Comparison of ENCODE assay signal across 8 cellular contexts in the genomic region with DNA sequence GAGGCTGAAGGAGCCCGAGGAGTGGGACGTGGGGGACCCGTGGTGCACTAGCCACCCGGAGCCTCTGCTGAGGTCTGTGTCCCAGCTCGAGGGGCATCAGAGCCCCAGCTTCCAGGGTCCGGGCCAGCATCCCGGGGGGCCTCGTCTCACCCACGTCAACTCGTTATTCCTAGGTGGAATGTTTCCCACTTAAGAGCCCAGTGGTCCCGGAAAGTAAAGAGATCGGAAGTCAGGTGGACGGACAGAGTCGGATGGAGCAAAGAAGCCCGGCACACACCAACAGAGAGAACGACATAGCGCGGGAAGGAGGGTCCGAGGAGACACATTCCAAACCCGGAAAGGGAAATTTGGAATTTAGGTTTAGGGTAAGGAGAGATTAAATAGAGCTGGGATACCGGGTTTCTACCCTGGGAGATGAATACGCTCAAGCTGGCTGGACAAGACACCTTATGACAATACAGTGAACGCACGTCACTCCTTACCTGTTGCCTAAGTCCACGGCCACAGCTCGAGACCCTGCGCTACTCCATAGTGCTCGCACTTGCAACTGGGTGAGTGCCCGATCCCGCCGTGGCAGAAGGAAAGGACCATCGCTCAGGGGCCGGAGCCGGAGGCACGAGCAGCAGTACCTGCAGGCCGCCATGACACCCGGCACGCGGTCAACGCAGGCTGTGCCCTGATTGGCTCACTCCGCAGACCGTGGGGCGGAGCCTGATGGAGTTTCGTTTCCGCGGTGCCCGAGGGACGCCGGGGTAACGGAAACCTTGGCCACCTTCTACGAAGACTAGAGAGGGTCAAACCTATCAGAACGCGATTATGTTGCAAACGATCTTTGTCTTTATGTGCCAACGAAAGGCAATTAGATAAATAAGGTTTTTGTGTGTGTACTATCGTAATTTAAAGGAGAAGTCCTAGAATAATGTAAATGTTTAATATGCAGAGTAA. TPM values are rescaled to one million over a fixed set of nuclear protein-coding genes. Genes with fewer than 3 reads are reported as not detected.
DNase-seq lines count a peak whose midpoint lies in the region; ATAC-seq and TF ChIP-seq lines count a peak whose summit lies in the region.

A gene (minus strand): TSS at position 664 of the 945 bp plus-strand sequence. CDS start 21 bp downstream, at position 643.

- peak within 1 kb of the TSS; percentile 87 for H4K5ac ChIP-seq in IMR-90 (ENCODE audit: low read depth, low read length)

- ATAC-seq in GM21528 (IDR thresholded peaks at IDR 0.05; ENCODE audit: low FRiP score, unreplicated experiment) (peak; percentile 100), IMR-90 (ENCODE audit: low read depth) (peak; percentile 100)

- 0% methylated on average over 26 of the region's 56 CpGs; no CpG with 5 or more reads in 1 of the 2 experiments for WGBS in IMR-90 (ENCODE audit: extremely low coverage in 2 of 2, insufficient read length in 1 of 2), 2 experiments

- H3K4me3 ChIP-seq in IMR-90 (ENCODE audit: insufficient read depth, low read depth, low read length): peak within 1 kb of the TSS; percentile 91

- H3K18ac ChIP-seq in IMR-90 (ENCODE audit: low read depth, low read length): no peak within 1 kb of the TSS

- H3K79me1 ChIP-seq in IMR-90 (ENCODE audit: low read depth in 1 of 2, low read length in 2 of 2): peaks cover 22 to 28% of the 10 kb centered on the region in 2 experiments; a peak in 3 of 4 replicates

- H3K27me3 ChIP-seq in IMR-90 (ENCODE audit: control insufficient read depth, insufficient read depth, low read length): no peaks in the 10 kb centered on the region; the same call in 1 of the 2 replicates

- no peaks in the 10 kb centered on the region for H3K9me3 ChIP-seq in IMR-90 (ENCODE audit: control insufficient read depth, insufficient read depth, low read length)

- H3K4me1 ChIP-seq in IMR-90 (ENCODE audit: control insufficient read depth, insufficient read depth, low read length): no peaks in the 10 kb centered on the region

- no peak for TF ChIP-seq CTCF in IMR-90 (conservative IDR thresholded peaks at IDR 0.05; ENCODE audit: low read depth, low read length)

- H4K91ac ChIP-seq in IMR-90 (ENCODE audit: insufficient read depth, low read depth, low read length): peak within 1 kb of the TSS; percentile 78

- peaks cover 3% of the 10 kb centered on the region; the same call in 1 of the 2 replicates for H3K9me1 ChIP-seq in IMR-90 (ENCODE audit: insufficient read depth, low read length)

- H3K4ac ChIP-seq in IMR-90 (ENCODE audit: low read depth, low read length): peak within 1 kb of the TSS; percentile 91

- intact Hi-C loops in IMR-90 (cut with micrococcal nuclease): no loop called here

- H3K23ac ChIP-seq in IMR-90 (ENCODE audit: low read depth, low read length): peak within 1 kb of the TSS; percentile 95

- CTCF ChIA-PET in IMR-90 (lab: Yijun Ruan, JAX): no interaction called here

- H2BK120ac ChIP-seq in IMR-90 (ENCODE audit: low read depth, low read length): no peak within 1 kb of the TSS

- TF ChIP-seq RAD21 in IMR-90 (IDR thresholded peaks at IDR 0.05; ENCODE audit: low read length): no peak

- POLR2A ChIA-PET in IMR-90 (lab: Charles Lee; ENCODE audit: unreplicated experiment): no interaction called here

- no peaks in the 10 kb centered on the region for H4K20me1 ChIP-seq in IMR-90 (ENCODE audit: insufficient read depth, low read length)

- peak; percentile 98 for DNase-seq in DMS 273 (lab: John Stamatoyannopoulos, UW; ENCODE audit: unreplicated experiment)
- peak; percentile 91 for DNase-seq in IMR-90
- DNase-seq in OCI-M1 (lab: John Stamatoyannopoulos, UW): peak; percentile 98
- DNase-seq in activated T-cell treated with anti-CD3 and anti-CD28 coated beads for 24 hours (ENCODE audit: low read depth): peak; percentile 93
- DNase-seq in epithelial cell of prostate (ENCODE audit: low read depth, low spot score): peak; percentile 50
- DNase-seq in mucosa of gallbladder (ENCODE audit: low spot score): peak; percentile 95
- DNase-seq in stimulated activated CD8-positive, alpha-beta memory T cell treated with anti-CD3 and anti-CD28 coated beads, Interleukin-4, amount 100 ng/mL, for 4 hours (ENCODE audit: low read depth in 2 of 2, low spot score in 1 of 2): peak; percentile 85

- peak within 1 kb of the TSS; percentile 91 for H3K14ac ChIP-seq in IMR-90 (replicated peaks; ENCODE audit: low read depth, low read length)

- H2BK15ac ChIP-seq in IMR-90 (ENCODE audit: low read depth, low read length): no peak within 1 kb of the TSS

- H2AK5ac ChIP-seq in IMR-90 (ENCODE audit: low read depth, low read length): peak within 1 kb of the TSS; percentile 62; the same call in 1 of the 2 replicates

- TF ChIP-seq POLR2A in IMR-90 (IDR thresholded peaks at IDR 0.05; ENCODE audit: low read depth, low read length): 0 out of 2 replicates have a peak, but pooled peaks have one; percentile 28

- peak within 1 kb of the TSS; percentile 74 for H3K4me2 ChIP-seq in IMR-90 (ENCODE audit: low read depth, low read length)

- H3K36me3 ChIP-seq in IMR-90 (ENCODE audit: control insufficient read depth, insufficient read depth, low read length): no peaks in the 10 kb centered on the region

- peak within 1 kb of the TSS; percentile 99 for H2AFZ ChIP-seq in IMR-90 (replicated peaks; ENCODE audit: low read length, poor library complexity)

- H3K9ac ChIP-seq in IMR-90 (ENCODE audit: low read depth, low read length): peak within 1 kb of the TSS; percentile 89

- BruUV-seq in IMR-90 (replicated peaks; lab: Mats Ljungman, UMichigan): no TSS peak

- H2AK9ac ChIP-seq in IMR-90 (replicated peaks; ENCODE audit: low read depth, low read length, poor library complexity): peak within 1 kb of the TSS; percentile 93

- peak within 1 kb of the TSS; percentile 72 for H2BK5ac ChIP-seq in IMR-90 (ENCODE audit: low read depth, low read length, poor library complexity, severe bottlenecking)

- H2BK20ac ChIP-seq in IMR-90 (ENCODE audit: low read depth, low read length): no peak within 1 kb of the TSS

- 0 out of 2 replicates have a peak within 1 kb of the TSS, but pooled peaks have one; percentile 63 for H3K56ac ChIP-seq in IMR-90 (ENCODE audit: extremely low read depth, insufficient read depth, low read length)

- peak within 1 kb of the TSS; percentile 57 to 98 for H4K8ac ChIP-seq in IMR-90 (ENCODE audit: low read depth in 2 of 2, low read length in 2 of 2)

- H3K27ac ChIP-seq in IMR-90 (ENCODE audit: insufficient read depth, low read length) (peak within 1 kb of the TSS; percentile 77), epithelial cell of prostate (no peak within 1 kb of the TSS)

- dilution Hi-C loops in IMR-90 (cut with HindIII; ENCODE audit: low sequenced_read_pairs, unreplicated experiment): no loop called here

- in situ Hi-C loops in IMR-90 (cut with MboI; ENCODE audit: low sequenced_read_pairs): no loop called here

TF ChIP-seq in IMR-90, 13 proteins besides CTCF, POLR2A, EP300 and RAD21:
- no peak for TF ChIP-seq MAZ (IDR thresholded peaks at IDR 0.05; ENCODE audit: borderline replicate concordance, low read depth, low read length)
- TF ChIP-seq, protein P1, sequence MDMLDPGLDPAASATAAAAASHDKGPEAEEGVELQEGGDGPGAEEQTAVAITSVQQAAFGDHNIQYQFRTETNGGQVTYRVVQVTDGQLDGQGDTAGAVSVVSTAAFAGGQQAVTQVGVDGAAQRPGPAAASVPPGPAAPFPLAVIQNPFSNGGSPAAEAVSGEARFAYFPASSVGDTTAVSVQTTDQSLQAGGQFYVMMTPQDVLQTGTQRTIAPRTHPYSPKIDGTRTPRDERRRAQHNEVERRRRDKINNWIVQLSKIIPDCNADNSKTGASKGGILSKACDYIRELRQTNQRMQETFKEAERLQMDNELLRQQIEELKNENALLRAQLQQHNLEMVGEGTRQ (IDR thresholded peaks at IDR 0.05; ENCODE audit: low read depth, low read length): peak; percentile 85
- no peak for TF ChIP-seq NFE2L2 (IDR thresholded peaks at IDR 0.05; ENCODE audit: low read depth, low read length)
- TF ChIP-seq CEBPB (IDR thresholded peaks at IDR 0.05; ENCODE audit: low read depth, low read length): peak; percentile 75
- peak; percentile 57; the same call in 1 of the 2 replicates for TF ChIP-seq BHLHE40 (IDR thresholded peaks at IDR 0.05; ENCODE audit: low read depth, low read length)
- TF ChIP-seq RFX5 (IDR thresholded peaks at IDR 0.05; ENCODE audit: low read depth, low read length): no peak
- TF ChIP-seq FOS (IDR thresholded peaks at IDR 0.05; ENCODE audit: low read depth, low read length): no peak
- TF ChIP-seq MXI1 (IDR thresholded peaks at IDR 0.05; ENCODE audit: borderline replicate concordance, low read depth, low read length): peak; percentile 97
TF ChIP-seq in IMR-90: peak in this region for 4.

RNA-seq across cellular contexts. Expression of the gene that starts here (rescaled TPM):
- total RNA-seq in IMR-90 (2012; rRNA removed): 14.3 and 22.2 TPM in 2 replicates
- 9.1 and 11.2 TPM in 2 replicates for polyA plus RNA-seq in IMR-90 (2012; rRNA removed)
- polyA plus RNA-seq in IMR-90 (2012; cell fraction: cytosol; rRNA removed): 1.4 and 1.6 TPM in 2 replicates
- 2.1 and 7.1 TPM in 2 replicates for polyA plus RNA-seq in IMR-90 (2012; cell fraction: nucleus; rRNA removed; ENCODE audit: low replicate concordance)
- total RNA-seq in mucosa of gallbladder: 15.9 TPM
